ENCODE assay signal across 24 cellular contexts in the genomic region with DNA sequence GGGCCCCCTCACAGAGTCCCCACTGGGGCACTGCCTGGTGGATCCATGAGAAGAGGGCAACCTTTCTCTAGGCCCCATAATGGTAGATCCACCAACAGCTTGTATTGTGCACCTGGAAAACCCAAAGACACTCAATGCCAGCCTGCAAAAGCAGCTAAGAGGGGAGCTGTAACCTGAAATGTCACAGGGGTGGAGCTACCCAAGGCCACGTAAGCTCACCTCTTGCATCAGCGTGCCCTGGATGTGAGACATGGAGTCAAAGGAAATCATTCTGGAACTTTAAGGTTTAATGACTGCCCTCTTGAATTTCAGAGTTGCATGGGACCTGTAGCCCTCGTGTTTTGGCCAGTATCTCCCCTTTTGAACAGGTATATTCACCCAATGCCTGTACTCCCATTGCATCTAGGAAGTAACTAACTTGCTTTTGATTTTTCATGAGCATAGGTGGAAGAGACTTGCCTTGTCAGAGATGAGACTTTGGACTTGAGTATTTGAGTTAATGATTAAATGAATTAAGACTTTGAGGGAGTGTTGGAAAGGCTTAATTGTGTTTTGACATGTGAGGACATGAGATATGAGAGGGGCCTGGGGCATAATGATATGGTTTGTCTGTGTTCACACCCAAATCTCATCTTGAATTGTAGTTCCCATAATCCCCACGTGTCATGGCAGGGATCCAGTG.
DNase-seq lines count a peak whose midpoint lies in the region; ATAC-seq and TF ChIP-seq lines count a peak whose summit lies in the region.
"Had no signal": no experiment of that assay in that cellular context is flagged by ENCODE, and none has a peak within 500 bp of the region (broad histone marks: within the 10 kb centered on the region; RNA-seq: fewer than 3 reads in every experiment).

No MANE protein-coding gene starts in this region.

- H3K9me3 Mint-ChIP-seq in activated CD4-positive, alpha-beta T cell treated with anti-CD3 and anti-CD28 coated beads, Interleukin-2, amount 10 ng/mL, durations not matched to agents 24 days and 14 days, result peaks cover 4% of the 10 kb centered on the region

- H3K4me1 ChIP-seq in BLaER1 treated with 17β-estradiol and CSF1 and Interleukin-3, amounts not matched to agents 10 nM and 100 nM, result peaks cover 0 to 13% (median 0%) of the 10 kb centered on the region in 10 experiments; a peak in 2 of 20 replicates
- H3K4me1 ChIP-seq in duodenal mucosa (ENCODE audit: control insufficient read depth in 1 of 2, insufficient read depth in 2 of 2, low read length in 2 of 2), result peaks cover 0 to 7% of the 10 kb centered on the region in 2 donors
- no peaks in the 10 kb centered on the region for H3K4me1 ChIP-seq in mucosa of descending colon (ENCODE audit: low read depth)
- H3K4me1 ChIP-seq: A549 had no signal

- H3K36me3 ChIP-seq in BLaER1 treated with 17β-estradiol and CSF1 and Interleukin-3, amounts not matched to agents 10 nM and 100 nM, result peaks cover 0 to 12% (median 7%) of the 10 kb centered on the region in 11 experiments; a peak in 6 of 22 replicates
- H3K36me3 ChIP-seq in duodenal mucosa (ENCODE audit: control insufficient read depth in 1 of 2, insufficient read depth in 2 of 2, low read length in 2 of 2) (no peaks in the 10 kb centered on the region), mucosa of descending colon (ENCODE audit: low read depth) (no peaks in the 10 kb centered on the region)
- H3K36me3 ChIP-seq: BE2C had no signal

- intact Hi-C loops in mucosa of descending colon (cut with DNase I, micrococcal nuclease), result no loop called here
- intact Hi-C loops in activated CD4-positive, alpha-beta T cell treated with anti-CD3 and anti-CD28 coated beads, Interleukin-2, amount 10 ng/mL, durations not matched to agents 24 days and 14 days (cut with micrococcal nuclease), result no loop called here

- peaks cover 28 to 53% (median 44%) of the 10 kb centered on the region in 11 experiments for H3K9me3 ChIP-seq in BLaER1 treated with 17β-estradiol and CSF1 and Interleukin-3, amounts not matched to agents 10 nM and 100 nM (replicated peaks in 1 of 11)
- H3K9me3 ChIP-seq in duodenal mucosa (ENCODE audit: control insufficient read depth in 1 of 2, low read length in 2 of 2) (peaks cover 10% of the 10 kb centered on the region in 2 donors), mucosa of descending colon (peaks cover 12% of the 10 kb centered on the region)

- H3K4me3 Mint-ChIP-seq in activated CD4-positive, alpha-beta T cell treated with anti-CD3 and anti-CD28 coated beads, Interleukin-2, amount 10 ng/mL, durations not matched to agents 24 days and 14 days, result no peak overlapping the region
- H3K4me3 Mint-ChIP-seq: CD4-positive, CD25-positive, alpha-beta regulatory T cell; CD8-positive, alpha-beta T cell had no signal

- no peaks in the 10 kb centered on the region for H3K36me3 Mint-ChIP-seq in activated CD4-positive, alpha-beta T cell treated with anti-CD3 and anti-CD28 coated beads, Interleukin-2, amount 10 ng/mL, durations not matched to agents 24 days and 14 days (ENCODE audit: low read depth)
- H3K36me3 Mint-ChIP-seq: CD4-positive, CD25-positive, alpha-beta regulatory T cell; CD8-positive, alpha-beta T cell had no signal

- H3K27ac ChIP-seq in BLaER1 treated with 17β-estradiol and CSF1 and Interleukin-3, amounts not matched to agents 10 nM and 100 nM, result peak overlapping the region in 10 of 11 experiments; percentile 35 to 71 (median 48); a peak in 19 of 22 replicates
- no peak overlapping the region for H3K27ac ChIP-seq in duodenal mucosa (ENCODE audit: low read depth, low read length)
- H3K27ac ChIP-seq: A549, C4-2B, GM23248 had no signal

- H3K27me3 Mint-ChIP-seq in activated CD4-positive, alpha-beta T cell treated with anti-CD3 and anti-CD28 coated beads, Interleukin-2, amount 10 ng/mL, durations not matched to agents 24 days and 14 days, result no peaks in the 10 kb centered on the region
- H3K27me3 Mint-ChIP-seq: CD4-positive, CD25-positive, alpha-beta regulatory T cell had no signal

- H3K27ac Mint-ChIP-seq in activated CD4-positive, alpha-beta T cell treated with anti-CD3 and anti-CD28 coated beads, Interleukin-2, amount 10 ng/mL, durations not matched to agents 24 days and 14 days, result no peak overlapping the region
- H3K27ac Mint-ChIP-seq: CD4-positive, CD25-positive, alpha-beta regulatory T cell; CD8-positive, alpha-beta T cell had no signal

- no peaks in the 10 kb centered on the region for H4K20me1 ChIP-seq in BLaER1 treated with 17β-estradiol and CSF1 and Interleukin-3, amounts not matched to agents 10 nM and 100 nM

- peak overlapping the region in 8 of 10 experiments; percentile 5 to 42 (median 20); a peak in 8 of 20 replicates for H3K4me3 ChIP-seq in BLaER1 treated with 17β-estradiol and CSF1 and Interleukin-3, amounts not matched to agents 10 nM and 100 nM
- peak overlapping the region; percentile 6 to 46 for H3K4me3 ChIP-seq in duodenal mucosa (ENCODE audit: low read depth in 1 of 2, low read length in 2 of 2)
- no peak overlapping the region for H3K4me3 ChIP-seq in mucosa of descending colon
- H3K4me3 ChIP-seq: A549, GM12878, GM23248 had no signal

- no peaks in the 10 kb centered on the region for H3K4me1 Mint-ChIP-seq in activated CD4-positive, alpha-beta T cell treated with anti-CD3 and anti-CD28 coated beads, Interleukin-2, amount 10 ng/mL, durations not matched to agents 24 days and 14 days
- H3K4me1 Mint-ChIP-seq: CD4-positive, CD25-positive, alpha-beta regulatory T cell had no signal

- no peaks in the 10 kb centered on the region for H3K27me3 ChIP-seq in BLaER1 treated with 17β-estradiol and CSF1 and Interleukin-3, amounts not matched to agents 10 nM and 100 nM
- no peaks in the 10 kb centered on the region for H3K27me3 ChIP-seq in duodenal mucosa (ENCODE audit: control insufficient read depth in 1 of 2, insufficient read depth in 2 of 2, low read length in 2 of 2)
- H3K27me3 ChIP-seq: BE2C had no signal

- H3K4me2 ChIP-seq in BLaER1 treated with 17β-estradiol and CSF1 and Interleukin-3, amounts not matched to agents 10 nM and 100 nM, result no peak overlapping the region
- H3K4me2 ChIP-seq: A549 had no signal

- DNase-seq in left lobe of liver (ENCODE audit: low spot score) (no peak), mucosa of descending colon (no peak), iPS-NIHi11 (ENCODE audit: low spot score) (no peak), NCI-H226 (no peak)
- DNase-seq in activated CD4-positive, alpha-beta T cell treated with anti-CD3 and anti-CD28 coated beads, Interleukin-2, amount 10 ng/mL, durations not matched to agents 24 days and 14 days, result no peak
- DNase-seq: 8988T; ACHN; AML-193; BE2C; CD4-positive, CD25-positive, alpha-beta regulatory T cell; CD8-positive, alpha-beta T cell; DMS 273 treated with DMSO at 0.1 percent for 48 hours; DMS79; EL; GDM1; GM23248; H7; HCEC 1CT had no signal

- ATAC-seq in left lobe of liver (peak; percentile 51), mucosa of descending colon (peak; percentile 58), HG03196 (IDR thresholded peaks at IDR 0.05; ENCODE audit: unreplicated experiment) (no peak)
- ATAC-seq: A549; CD8-positive, alpha-beta T cell; GM12878 had no signal

- no peak overlapping the region for H3K9ac ChIP-seq in BLaER1 treated with 17β-estradiol and CSF1 and Interleukin-3, amounts not matched to agents 10 nM and 100 nM
- no peak overlapping the region for H3K9ac ChIP-seq in duodenal mucosa (ENCODE audit: low read depth in 1 of 2, low read length in 2 of 2)
- H3K9ac ChIP-seq: GM23248 had no signal

- no peak for TF ChIP-seq CTCF in mucosa of descending colon (IDR thresholded peaks at IDR 0.05)
